ENCODE assay signal across 8 cellular contexts in the genomic region with DNA sequence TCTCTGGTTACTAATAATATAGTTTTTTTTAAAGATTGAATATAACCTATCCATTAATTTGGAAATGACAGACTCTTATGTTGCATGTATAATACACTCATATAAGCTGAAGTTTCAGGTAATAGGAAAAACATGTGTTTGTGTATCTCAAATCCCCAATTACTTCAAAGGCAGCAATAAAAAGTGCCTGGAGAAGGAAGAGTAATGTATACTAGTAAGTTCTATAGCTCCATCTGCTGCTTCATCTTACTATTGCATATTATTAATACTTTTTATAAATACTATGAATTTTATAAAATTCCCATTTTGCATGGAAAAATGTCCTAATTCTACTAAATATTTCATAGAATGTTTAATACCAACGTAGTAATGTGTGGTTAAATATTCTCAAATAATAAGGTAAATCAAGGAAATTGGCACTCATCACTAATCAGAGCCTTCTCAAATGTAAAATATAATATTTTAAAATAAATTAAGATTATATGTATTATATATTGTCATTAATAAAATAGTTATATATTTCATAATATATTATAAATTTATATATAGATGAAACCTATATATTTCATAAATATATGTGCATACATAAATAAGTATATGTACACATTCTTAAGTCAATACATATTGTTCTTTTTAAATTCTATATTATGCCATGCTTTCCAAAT.
DNase-seq lines count a peak whose midpoint lies in the region; ATAC-seq and TF ChIP-seq lines count a peak whose summit lies in the region.

No MANE protein-coding gene starts in this region.

- H3K4me3 Mint-ChIP-seq in activated CD4-positive, alpha-beta memory T cell treated with anti-CD3 and anti-CD28 coated beads, Interleukin-2, amount 10 ng/mL, durations not matched to agents 7 days and 5 days: no peak overlapping the region

- peak; percentile 60 for DNase-seq in DMS 273 treated with DMSO at 0.1 percent for 48 hours (lab: John Stamatoyannopoulos, UW)
- DNase-seq in NB4 (ENCODE audit: low read depth): peak; percentile 30
- no peak for DNase-seq in WERI-Rb-1
- no peak for DNase-seq in left colon
- no peak for DNase-seq in activated CD4-positive, alpha-beta memory T cell treated with anti-CD3 and anti-CD28 coated beads, Interleukin-2, amount 10 ng/mL, durations not matched to agents 7 days and 5 days

- H3K36me3 ChIP-seq in WERI-Rb-1: no peaks in the 10 kb centered on the region

- H3K9me3 Mint-ChIP-seq in activated CD4-positive, alpha-beta memory T cell treated with anti-CD3 and anti-CD28 coated beads, Interleukin-2, amount 10 ng/mL, durations not matched to agents 7 days and 5 days: no peaks in the 10 kb centered on the region

- no peaks in the 10 kb centered on the region for H3K9me3 ChIP-seq in WERI-Rb-1 (ENCODE audit: severe bottlenecking)

- H3K27ac Mint-ChIP-seq in activated CD4-positive, alpha-beta memory T cell treated with anti-CD3 and anti-CD28 coated beads, Interleukin-2, amount 10 ng/mL, durations not matched to agents 7 days and 5 days: no peak overlapping the region

- TF ChIP-seq POLR2A in NB4 (IDR thresholded peaks at IDR 0.05; ENCODE audit: extremely low read depth, insufficient read length): no peak

- POLR2A ChIA-PET in activated CD4-positive, alpha-beta memory T cell treated with anti-CD3 and anti-CD28 coated beads, Interleukin-2, amount 10 ng/mL, durations not matched to agents 7 days and 5 days (lab: Charles Lee): no interaction called here

- H3K27me3 ChIP-seq in WERI-Rb-1 (ENCODE audit: insufficient read depth, low read depth, severe bottlenecking): no peaks in the 10 kb centered on the region

- H3K27me3 Mint-ChIP-seq in activated CD4-positive, alpha-beta memory T cell treated with anti-CD3 and anti-CD28 coated beads, Interleukin-2, amount 10 ng/mL, durations not matched to agents 7 days and 5 days: no peaks in the 10 kb centered on the region

- no peaks in the 10 kb centered on the region for H3K4me1 Mint-ChIP-seq in activated CD4-positive, alpha-beta memory T cell treated with anti-CD3 and anti-CD28 coated beads, Interleukin-2, amount 10 ng/mL, durations not matched to agents 7 days and 5 days

- H3K27ac ChIP-seq in WERI-Rb-1: no peak overlapping the region

- H3K36me3 Mint-ChIP-seq in activated CD4-positive, alpha-beta memory T cell treated with anti-CD3 and anti-CD28 coated beads, Interleukin-2, amount 10 ng/mL, durations not matched to agents 7 days and 5 days (ENCODE audit: low read depth): no peaks in the 10 kb centered on the region

- H3K4me3 ChIP-seq in NB4 (ENCODE audit: low read depth, low read length) (no peak overlapping the region), WERI-Rb-1 (ENCODE audit: low read depth, low read length) (no peak overlapping the region)

- intact Hi-C loops in left colon (cut with DNase I, micrococcal nuclease): loop anchor here in 1 of 2 donors (10.0 kb wide), 1 partner anchor 753 kb away; no protein-coding TSS in a partner anchor

- CTCF ChIA-PET in activated CD4-positive, alpha-beta memory T cell treated with anti-CD3 and anti-CD28 coated beads, Interleukin-2, amount 10 ng/mL, durations not matched to agents 7 days and 5 days (lab: Charles Lee): no interaction called here

- ATAC-seq in left colon: peak; percentile 56
- ATAC-seq in GM21515 (IDR thresholded peaks at IDR 0.05; ENCODE audit: unreplicated experiment): no peak
- ATAC-seq in GM19452 (IDR thresholded peaks at IDR 0.05; ENCODE audit: unreplicated experiment): no peak
- no peak for ATAC-seq in GM21390 (IDR thresholded peaks at IDR 0.05; ENCODE audit: unreplicated experiment)

- TF ChIP-seq CTCF in NB4 (IDR thresholded peaks at IDR 0.05; ENCODE audit: low read depth, low read length) (no peak), WERI-Rb-1 (IDR thresholded peaks at IDR 0.05; ENCODE audit: low read depth, low read length) (0 out of 2 replicates have a peak, but pooled peaks have one; percentile 7)

Comparison
In these comparisons a context has a peak if more than half of its experiments do, and no peak if none do; other contexts are left out.
1. DNase-seq: peak in DMS 273 treated with DMSO at 0.1 percent for 48 hours (single experiment) and NB4 (single experiment); none in WERI-Rb-1 (single experiment), left colon (0 of 2) and activated CD4-positive, alpha-beta memory T cell treated with anti-CD3 and anti-CD28 coated beads, Interleukin-2, amount 10 ng/mL, durations not matched to agents 7 days and 5 days (single experiment).